Comparison of ENCODE assay signal across 1 cellular context in genomic region chr9:92973700-92974099, GRCh38.
TF ChIP-seq lines count a peak whose summit lies in the region.

No MANE protein-coding gene starts in this region.

TF ChIP-seq in WTC11, 78 proteins besides CTCF, POLR2A, EP300 and RAD21 (continued from another document):
- TF ChIP-seq, protein P1, sequence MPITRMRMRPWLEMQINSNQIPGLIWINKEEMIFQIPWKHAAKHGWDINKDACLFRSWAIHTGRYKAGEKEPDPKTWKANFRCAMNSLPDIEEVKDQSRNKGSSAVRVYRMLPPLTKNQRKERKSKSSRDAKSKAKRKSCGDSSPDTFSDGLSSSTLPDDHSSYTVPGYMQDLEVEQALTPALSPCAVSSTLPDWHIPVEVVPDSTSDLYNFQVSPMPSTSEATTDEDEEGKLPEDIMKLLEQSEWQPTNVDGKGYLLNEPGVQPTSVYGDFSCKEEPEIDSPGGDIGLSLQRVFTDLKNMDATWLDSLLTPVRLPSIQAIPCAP (CRISPR knock-in tag; IDR thresholded peaks at IDR 0.05), result no peak
- no peak for TF ChIP-seq ETV6 (CRISPR knock-in tag; IDR thresholded peaks at IDR 0.05)
